In genomic region chr12:65275627-65276026, GRCh38 we compare ENCODE assay signal across 22 cellular contexts. TPM values are rescaled to one million over a fixed set of nuclear protein-coding genes. Genes with fewer than 3 reads are reported as not detected.
"Had no signal": no experiment of that assay in that cellular context is flagged by ENCODE, and none has a peak within 500 bp of the region (broad histone marks: within the 10 kb centered on the region; RNA-seq: fewer than 3 reads in every experiment).

No MANE protein-coding gene starts in this region.

- H3K4me3 Mint-ChIP-seq: dendritic cell treated with granulocyte-macrophage colony-stimulating factor and Interleukin-4, amounts not matched to agents 40 ng/mL and 50 ng/mL, for 4 days; effector memory CD8-positive, alpha-beta T cell; naive thymus-derived CD4-positive, alpha-beta T cell had no signal

- ATAC-seq: effector memory CD8-positive, alpha-beta T cell; heart left ventricle; left colon; left ventricle myocardium superior; naive thymus-derived CD4-positive, alpha-beta T cell; right cardiac atrium; upper lobe of right lung had no signal

- H3K27ac ChIP-seq: esophagus squamous epithelium, heart left ventricle, ovary, tibial artery, upper lobe of right lung, vagina had no signal

- H3K27ac Mint-ChIP-seq: dendritic cell treated with granulocyte-macrophage colony-stimulating factor and Interleukin-4, amounts not matched to agents 40 ng/mL and 50 ng/mL, for 4 days; effector memory CD8-positive, alpha-beta T cell; naive thymus-derived CD4-positive, alpha-beta T cell; progenitor cell of endocrine pancreas had no signal

- H3K9me3 ChIP-seq: esophagus squamous epithelium, heart left ventricle, ovary, tibial artery, upper lobe of right lung, vagina had no signal

- H3K4me1 ChIP-seq: upper lobe of right lung had no signal

- H3K9me3 Mint-ChIP-seq: dendritic cell treated with granulocyte-macrophage colony-stimulating factor and Interleukin-4, amounts not matched to agents 40 ng/mL and 50 ng/mL, for 4 days; effector memory CD8-positive, alpha-beta T cell had no signal

- H3K27me3 ChIP-seq: ovary, tibial artery, upper lobe of right lung, vagina had no signal

- H3K36me3 Mint-ChIP-seq: naive thymus-derived CD4-positive, alpha-beta T cell had no signal

- DNase-seq: effector memory CD8-positive, alpha-beta T cell; esophagus squamous epithelium; heart left ventricle; hippocampal formation; left colon; left ventricle myocardium superior; mesendoderm; naive thymus-derived CD4-positive, alpha-beta T cell; ovary; right cardiac atrium; small intestine; stimulated activated CD4-positive, alpha-beta T cell treated with anti-CD3 and anti-CD28 coated beads, Interleukin-12 subunit alpha, Interleukin-12 subunit beta, amount 100 ng/mL, for 4 hours; stimulated activated CD4-positive, alpha-beta T cell treated with anti-CD3 and anti-CD28 coated beads, Interleukin-2, amount 100 ng/mL, for 48 hours; stimulated activated naive CD4-positive, alpha-beta T cell treated with Interleukin-2 at 50 U/mL for 16 hours; tibial artery; upper lobe of right lung had no signal

- H3K36me3 ChIP-seq: esophagus squamous epithelium, heart left ventricle, ovary, tibial artery, upper lobe of right lung, vagina had no signal

- FAIRE-seq: colon, frontal cortex, small intestine had no signal

- H3K4me3 ChIP-seq: esophagus squamous epithelium, heart left ventricle, lung, ovary, tibial artery, upper lobe of right lung, vagina had no signal

RNA-seq across cellular contexts. Expression of gene MSRB3, which starts 2.9 kb away (rescaled TPM):
- polyA plus RNA-seq: naive thymus-derived CD4-positive, alpha-beta T cell had no signal
